9 cellular contexts compared by ENCODE assay signal in the genomic region with DNA sequence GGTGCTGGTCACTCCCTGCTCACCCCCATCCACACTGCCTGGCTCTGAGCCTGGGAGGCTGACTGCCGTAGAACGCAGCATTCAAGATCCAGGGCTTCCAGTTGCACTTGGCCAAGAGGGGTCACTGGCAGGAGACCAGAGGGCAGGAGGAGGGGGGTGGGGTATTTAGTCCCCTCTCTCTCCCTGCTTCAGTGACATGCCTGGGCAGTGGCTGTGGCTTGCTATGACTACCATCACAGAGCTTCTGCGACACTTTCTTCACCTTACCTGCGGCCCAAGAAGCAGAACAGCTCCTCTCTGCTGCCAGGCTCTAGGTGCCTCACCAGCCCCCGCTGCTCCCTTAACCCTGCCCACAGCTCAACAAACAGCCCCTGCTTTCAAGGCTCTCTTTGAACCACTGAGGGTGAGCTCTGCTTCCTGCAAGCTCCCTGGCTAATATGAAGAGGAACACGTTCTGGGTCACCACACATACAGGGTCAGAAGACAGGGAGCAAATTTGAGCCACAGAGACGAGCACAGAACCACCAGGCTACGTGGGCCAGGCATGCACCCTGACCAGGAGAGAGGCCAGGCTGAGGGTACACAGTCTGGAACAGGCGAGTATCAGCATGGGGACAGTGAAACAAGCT. TPM values are rescaled to one million over a fixed set of nuclear protein-coding genes. Genes with fewer than 3 reads are reported as not detected.
DNase-seq lines count a peak whose midpoint lies in the region; ATAC-seq and TF ChIP-seq lines count a peak whose summit lies in the region.
"Had no signal": no experiment of that assay in that cellular context is flagged by ENCODE, and none has a peak within 500 bp of the region (broad histone marks: within the 10 kb centered on the region; RNA-seq: fewer than 3 reads in every experiment).

No MANE protein-coding gene starts in this region.

- H3K27me3 Mint-ChIP-seq in effector memory CD8-positive, alpha-beta T cell, result no peaks in the 10 kb centered on the region

- H3K9ac ChIP-seq in Loucy (ENCODE audit: low read depth, low read length, poor library complexity, severe bottlenecking), result peak overlapping the region; percentile 49

- no peak overlapping the region for H3K4me3 Mint-ChIP-seq in effector memory CD8-positive, alpha-beta T cell

- peaks cover 39% of the 10 kb centered on the region in 2 donors for H3K4me1 Mint-ChIP-seq in effector memory CD8-positive, alpha-beta T cell (ENCODE audit: low read depth in 2 of 2)

- H3K9me3 Mint-ChIP-seq in effector memory CD8-positive, alpha-beta T cell, result no peaks in the 10 kb centered on the region

- H3K79me2 ChIP-seq in Loucy (ENCODE audit: insufficient read depth, low read length) (peaks cover 37% of the 10 kb centered on the region; the same call in 1 of the 2 replicates), osteoblast (ENCODE audit: insufficient read depth, low read length) (no peaks in the 10 kb centered on the region)

- peaks cover 26% of the 10 kb centered on the region for H3K4me1 ChIP-seq in Loucy (ENCODE audit: insufficient read depth, low read length, poor library complexity, severe bottlenecking)
- peaks cover 25% of the 10 kb centered on the region for H3K4me1 ChIP-seq in osteoblast (ENCODE audit: insufficient read depth, low read length)

- H3K27me3 ChIP-seq in GM06990 (replicated peaks; ENCODE audit: control insufficient read depth, insufficient read depth, low read length) (no peaks in the 10 kb centered on the region), Loucy (ENCODE audit: insufficient read depth, low read length, poor library complexity, severe bottlenecking) (no peaks in the 10 kb centered on the region), osteoblast (ENCODE audit: insufficient read depth, low read length) (no peaks in the 10 kb centered on the region)

- H2AFZ ChIP-seq in Loucy (ENCODE audit: low read length) (no peak overlapping the region), osteoblast (ENCODE audit: low read length) (no peak overlapping the region)

- DNase-seq in GM06990 (ENCODE audit: extremely low read depth, insufficient read length) (peak; percentile 34), osteoblast (ENCODE audit: insufficient read length, low spot score, missing footprints) (peak; percentile 43), epidermal melanocyte (ENCODE audit: insufficient read length, low spot score) (no peak), NCI-H526 (lab: John Stamatoyannopoulos, UW) (no peak), DMS114 treated with DMSO at 0.1 percent for 48 hours (lab: John Stamatoyannopoulos, UW; ENCODE audit: unreplicated experiment) (no peak)
- no peak for DNase-seq in effector memory CD8-positive, alpha-beta T cell
- DNase-seq: stimulated activated CD4-positive, alpha-beta T cell treated with anti-CD3 and anti-CD28 coated beads, Interleukin-2, amount 100 ng/mL, for 48 hours had no signal

- no peaks in the 10 kb centered on the region for H3K36me3 Mint-ChIP-seq in effector memory CD8-positive, alpha-beta T cell (ENCODE audit: insufficient read depth)

- H3K4me2 ChIP-seq in Loucy (ENCODE audit: low read depth, low read length, poor library complexity, severe bottlenecking), result peak overlapping the region; percentile 55
- no peak overlapping the region for H3K4me2 ChIP-seq in osteoblast (ENCODE audit: insufficient read depth, low read length)

- H4K20me1 ChIP-seq in Loucy (ENCODE audit: insufficient read depth, low read length, poor library complexity, severe bottlenecking) (peaks cover 6% of the 10 kb centered on the region), osteoblast (ENCODE audit: insufficient read depth, low read length) (peaks cover 31% of the 10 kb centered on the region)

- H3K4me3 ChIP-seq in GM06990 (replicated peaks; ENCODE audit: low read depth, low read length), result no peak overlapping the region
- H3K4me3 ChIP-seq in Loucy (ENCODE audit: low read length, poor library complexity, severe bottlenecking), result peak overlapping the region; percentile 25
- H3K4me3 ChIP-seq in osteoblast (ENCODE audit: insufficient read depth, low read length), result no peak overlapping the region

- TF ChIP-seq CTCF in GM06990 (IDR thresholded peaks at IDR 0.05; ENCODE audit: insufficient read depth, low read length, poor library complexity, severe bottlenecking) (no peak), Loucy (conservative IDR thresholded peaks at IDR 0.05; ENCODE audit: low read length) (no peak), osteoblast (IDR thresholded peaks at IDR 0.05; ENCODE audit: extremely low read depth, low read depth, low read length) (no peak)

- H3K9me2 ChIP-seq in Loucy (replicated peaks; ENCODE audit: low read depth, low read length), result no peaks in the 10 kb centered on the region

- no peak overlapping the region for H3K27ac ChIP-seq in osteoblast (ENCODE audit: low read depth, low read length)

- no peaks in the 10 kb centered on the region for H3K36me3 ChIP-seq in GM06990 (ENCODE audit: control insufficient read depth, insufficient read depth, low read length)
- peaks cover 6% of the 10 kb centered on the region; the same call in 1 of the 2 replicates for H3K36me3 ChIP-seq in Loucy (ENCODE audit: insufficient read depth, low read length)
- H3K36me3 ChIP-seq in osteoblast (ENCODE audit: insufficient read depth, low read length), result no peaks in the 10 kb centered on the region

- no peak for ATAC-seq in effector memory CD8-positive, alpha-beta T cell (replicated peaks)
- ATAC-seq in HG02571 (IDR thresholded peaks at IDR 0.05; ENCODE audit: unreplicated experiment), result no peak

- peak overlapping the region; percentile 21 to 65 for H3K27ac Mint-ChIP-seq in effector memory CD8-positive, alpha-beta T cell

- no peaks in the 10 kb centered on the region for H3F3A ChIP-seq in Loucy (ENCODE audit: low read depth)

- H3K9me3 ChIP-seq in Loucy (ENCODE audit: insufficient read depth, low read depth, low read length) (no peaks in the 10 kb centered on the region), osteoblast (ENCODE audit: low read depth, low read length) (no peaks in the 10 kb centered on the region)

RNA-seq across cellular contexts. Expression of a gene that starts 55.7 kb away (rescaled TPM):
- total RNA-seq in osteoblast, result 25.0 and 25.3 TPM in 2 replicates

Comparison
In these comparisons a context has a peak if more than half of its experiments do, and no peak if none do; other contexts are left out.
1. DNase-seq: peak in GM06990 (single experiment) and osteoblast (single experiment); none in effector memory CD8-positive, alpha-beta T cell (0 of 3), epidermal melanocyte (single experiment), NCI-H526 (0 of 2) and DMS114 treated with DMSO at 0.1 percent for 48 hours (single experiment).